ENCODE assay signal across 9 cellular contexts in genomic region chr4:123661080-123661737, GRCh38.
DNase-seq lines count a peak whose midpoint lies in the region; ATAC-seq and TF ChIP-seq lines count a peak whose summit lies in the region.
"Had no signal": no experiment of that assay in that cellular context is flagged by ENCODE, and none has a peak within 500 bp of the region (broad histone marks: within the 10 kb centered on the region; RNA-seq: fewer than 3 reads in every experiment).

No MANE protein-coding gene starts in this region.

- H3K36me3 ChIP-seq in thoracic aorta = no peaks in the 10 kb centered on the region
- H3K36me3 ChIP-seq: ovary had no signal

- no peaks in the 10 kb centered on the region for H3K9me3 ChIP-seq in thoracic aorta

- H3K4me1 ChIP-seq in thoracic aorta (ENCODE audit: control insufficient read depth in 1 of 2, low read depth in 2 of 2) = peaks cover 0 to 4% of the 10 kb centered on the region in 2 donors

- DNase-seq in NCI-H82 (lab: John Stamatoyannopoulos, UW) (peak; percentile 15), NCI-H82 treated with DMSO at 0.1 percent for 48 hours (lab: John Stamatoyannopoulos, UW; ENCODE audit: unreplicated experiment) (no peak), RWPE1 (ENCODE audit: low spot score) (peak; percentile 37), foreskin melanocyte (peak; percentile 12), thoracic aorta (ENCODE audit: low spot score) (no peak), cortex of kidney (lab: John Stamatoyannopoulos, UW) (no peak)
- DNase-seq: ovary had no signal

- POLR2A ChIA-PET in RWPE1 (lab: Yijun Ruan, JAX; ENCODE audit: low non-redundant PET) = no interaction called here

- no peaks in the 10 kb centered on the region for H3K27me3 ChIP-seq in thoracic aorta (replicated peaks; ENCODE audit: insufficient read depth)
- H3K27me3 ChIP-seq: ovary had no signal

- peak; percentile 68 for TF ChIP-seq CTCF in RWPE1 (conservative IDR thresholded peaks at IDR 0.05; ENCODE audit: low read depth)
- peak; percentile 57 for TF ChIP-seq CTCF in thoracic aorta (IDR thresholded peaks at IDR 0.05)

- CTCF ChIA-PET in RWPE1 (lab: Yijun Ruan, JAX) = interaction anchor here (0.6 to 1.0 kb wide), 9 partner anchors 12 to 1532 kb away, joined by 3 to 8 read pairs (median 4); no protein-coding TSS in a partner anchor

- ATAC-seq in thoracic aorta (ENCODE audit: insufficient number of reproducible peaks, low FRiP score, low read depth) = no peak
- no peak for ATAC-seq in HG03159 (IDR thresholded peaks at IDR 0.05; ENCODE audit: unreplicated experiment)
- ATAC-seq in HG02763 (IDR thresholded peaks at IDR 0.05; ENCODE audit: unreplicated experiment) = no peak

- H3K27ac ChIP-seq in RWPE1 = no peak overlapping the region
- H3K27ac ChIP-seq in thoracic aorta = no peak overlapping the region
- H3K27ac ChIP-seq: ovary had no signal

- H3K4me3 ChIP-seq in thoracic aorta = no peak overlapping the region
- H3K4me3 ChIP-seq: ovary had no signal

Comparison
In these comparisons a context has a peak if more than half of its experiments do, and no peak if none do; other contexts are left out.
1. DNase-seq: peak in NCI-H82 (single experiment), RWPE1 (single experiment) and foreskin melanocyte (single experiment); none in NCI-H82 treated with DMSO at 0.1 percent for 48 hours (single experiment), thoracic aorta (single experiment) and cortex of kidney (single experiment).